Comparison of ENCODE assay signal across 14 cellular contexts in the genomic region with DNA sequence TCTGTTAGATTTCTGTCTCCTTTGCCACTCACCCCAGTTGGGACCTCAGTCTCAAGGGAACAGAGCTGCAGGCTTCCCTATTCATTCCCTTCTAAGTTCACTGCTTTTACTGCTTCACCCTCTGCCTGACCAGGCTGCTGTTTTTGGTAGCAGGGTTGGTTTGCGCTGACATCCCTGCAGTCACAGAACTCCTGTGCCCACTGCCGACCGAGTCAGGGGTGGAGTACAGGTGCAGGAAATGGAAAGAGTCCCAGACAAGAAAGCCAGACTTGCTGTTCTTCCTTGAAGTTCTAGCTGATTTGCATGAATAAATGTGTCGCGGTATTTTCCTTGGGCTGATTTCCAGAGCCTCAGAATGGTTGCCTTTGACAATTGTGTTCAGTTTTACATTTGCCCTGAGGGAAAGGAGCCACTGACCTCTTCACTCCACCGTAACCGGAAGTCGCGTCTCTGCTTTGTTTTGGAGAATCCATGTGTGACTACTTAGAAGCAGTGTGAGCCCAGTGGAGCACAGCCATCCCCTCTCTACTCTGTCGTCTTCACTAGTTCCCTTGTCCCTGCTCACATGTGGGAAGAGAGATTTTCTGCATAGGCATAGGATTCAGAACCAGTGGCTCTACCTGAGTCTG.
DNase-seq lines count a peak whose midpoint lies in the region; ATAC-seq, FAIRE-seq and TF ChIP-seq lines count a peak whose summit lies in the region.
"Had no signal": no experiment of that assay in that cellular context is flagged by ENCODE, and none has a peak within 500 bp of the region (broad histone marks: within the 10 kb centered on the region; RNA-seq: fewer than 3 reads in every experiment).

No MANE protein-coding gene starts in this region.

- no peaks in the 10 kb centered on the region for H3K9me3 ChIP-seq in H1 (ENCODE audit: insufficient read depth in 2 of 2, low read depth in 1 of 2, low read length in 1 of 2)
- no peaks in the 10 kb centered on the region for H3K9me3 ChIP-seq in aorta (ENCODE audit: control insufficient read depth, low read length)
- H3K9me3 ChIP-seq: gastroesophageal sphincter had no signal

- H4K5ac ChIP-seq in H1 (ENCODE audit: insufficient read length, low read depth, low read length) = no peak overlapping the region

- WGBS in H1 (ENCODE audit: extremely low coverage in 1 of 2, insufficient coverage in 1 of 2, insufficient read length in 1 of 2, insufficient replicate concordance in 2 of 2, low coverage in 1 of 2, low lambda C conversion rate in 2 of 2, missing lambda C conversion rate in 1 of 2), 2 experiments = 90% methylated on average over 10 of the region's 10 CpGs; no CpG with 5 or more reads in 1 of the 2 experiments
- WGBS in aorta, 2 donors = 77 to 79% methylated on average over 10 of the region's 10 CpGs

- H2BK5ac ChIP-seq in H1 (ENCODE audit: low read depth, low read length) = peak overlapping the region; percentile 24; the same call in 1 of the 2 replicates

- no peaks in the 10 kb centered on the region for H3K9me3 Mint-ChIP-seq in osteocyte (ENCODE audit: unreplicated experiment)
- H3K9me3 Mint-ChIP-seq: activated CD4-positive, alpha-beta memory T cell treated with anti-CD3 and anti-CD28 coated beads, Interleukin-2, amount 10 ng/mL, durations not matched to agents 7 days and 5 days; activated naive CD4-positive, alpha-beta T cell treated with anti-CD3 and anti-CD28 coated beads, Interleukin-2, amount 50 U/mL, for 24 hours had no signal

- H3K4me3 Mint-ChIP-seq in osteocyte (ENCODE audit: unreplicated experiment) = no peak overlapping the region
- H3K4me3 Mint-ChIP-seq: activated CD4-positive, alpha-beta memory T cell treated with anti-CD3 and anti-CD28 coated beads, Interleukin-2, amount 10 ng/mL, durations not matched to agents 7 days and 5 days; activated naive CD4-positive, alpha-beta T cell treated with anti-CD3 and anti-CD28 coated beads, Interleukin-2, amount 50 U/mL, for 24 hours; dendritic cell treated with granulocyte-macrophage colony-stimulating factor and Interleukin-4, amounts not matched to agents 40 ng/mL and 50 ng/mL, for 4 days had no signal

- no peak for TF ChIP-seq RAD21 in H1 (IDR thresholded peaks at IDR 0.05 in 1 of 2, conservative IDR thresholded peaks at IDR 0.05 in 1 of 2; ENCODE audit: low read depth in 2 of 2, low read length in 2 of 2)

- H3K4me3 ChIP-seq in H1 (ENCODE audit: extremely low read depth in 1 of 4, insufficient read depth in 2 of 4, low read depth in 3 of 4, low read length in 4 of 4) = no peak overlapping the region
- H3K4me3 ChIP-seq in aorta (ENCODE audit: low read length in 2 of 2) = no peak overlapping the region
- H3K4me3 ChIP-seq: gastroesophageal sphincter had no signal

- peaks cover 36% of the 10 kb centered on the region for H3K4me1 Mint-ChIP-seq in osteocyte (ENCODE audit: unreplicated experiment)

- no peak overlapping the region for H2BK20ac ChIP-seq in H1 (ENCODE audit: low read length)

- TF ChIP-seq POLR2A in H1 (IDR thresholded peaks at IDR 0.05; ENCODE audit: control extremely low read depth in 1 of 2, low read depth in 2 of 2, low read length in 2 of 2) = no peak

- POLR2A ChIA-PET in H1 (lab: Charles Lee; ENCODE audit: partially characterized antibody) = no interaction called here

- ATAC-seq in aorta (ENCODE audit: low FRiP score) = no peak
- ATAC-seq: gastroesophageal sphincter, SK-N-SH treated with all-trans-retinoic acid at 6 μM for 48 hours had no signal

- H3K79me1 ChIP-seq in H1 (ENCODE audit: low read depth, low read length) = peaks cover 2% of the 10 kb centered on the region; the same call in 1 of the 2 replicates

- no peak overlapping the region for H3K14ac ChIP-seq in H1 (ENCODE audit: insufficient read length)

- intact Hi-C loops in aorta (cut with DNase I) = no loop called here

- no peak overlapping the region; the same call in 1 of the 2 replicates for H4K8ac ChIP-seq in H1 (ENCODE audit: extremely low read depth, insufficient read depth, low read length)

- no peak overlapping the region for H2BK120ac ChIP-seq in H1 (replicated peaks; ENCODE audit: low read depth, low read length)

- peak overlapping the region; percentile 40 for H3K27ac Mint-ChIP-seq in osteocyte (ENCODE audit: unreplicated experiment)
- H3K27ac Mint-ChIP-seq: activated CD4-positive, alpha-beta memory T cell treated with anti-CD3 and anti-CD28 coated beads, Interleukin-2, amount 10 ng/mL, durations not matched to agents 7 days and 5 days; dendritic cell treated with granulocyte-macrophage colony-stimulating factor and Interleukin-4, amounts not matched to agents 40 ng/mL and 50 ng/mL, for 4 days had no signal

- CTCF ChIA-PET in H1 (lab: Charles Lee; ENCODE audit: partially characterized antibody) = interaction anchor here (0.6 to 1.6 kb wide), 4 partner anchors 10 to 67 kb away, joined by 3 to 4 read pairs (median 3); no protein-coding TSS in a partner anchor

- H3K27me3 ChIP-seq in H1 (replicated peaks in 1 of 4; ENCODE audit: control insufficient read depth in 3 of 4, extremely low read depth in 1 of 4, insufficient read depth in 3 of 4, low read length in 3 of 4) (no peaks in the 10 kb centered on the region), aorta (ENCODE audit: control insufficient read depth in 1 of 2, insufficient read depth in 2 of 2, low read length in 1 of 2) (no peaks in the 10 kb centered on the region)
- H3K27me3 ChIP-seq: gastroesophageal sphincter had no signal

- no peak overlapping the region for H3K23ac ChIP-seq in H1 (ENCODE audit: insufficient read length)

- peaks cover 0 to 9% of the 10 kb centered on the region in 2 experiments; a peak in 1 of 4 replicates for H3K79me2 ChIP-seq in H1 (ENCODE audit: control insufficient read depth in 1 of 2, insufficient read depth in 2 of 2, low read length in 2 of 2)
- H3K79me2 ChIP-seq: parathyroid adenoma had no signal

- H2BK15ac ChIP-seq in H1 (ENCODE audit: low read length) = no peak overlapping the region

- H3K4me1 ChIP-seq in H1 (replicated peaks in 1 of 4; ENCODE audit: control insufficient read depth in 3 of 4, insufficient read depth in 4 of 4, low read length in 3 of 4) (no peaks in the 10 kb centered on the region), aorta (ENCODE audit: control insufficient read depth in 1 of 2, insufficient read depth in 2 of 2, low read length in 2 of 2) (no peaks in the 10 kb centered on the region)
- H3K4me1 ChIP-seq: parathyroid adenoma had no signal

- peak; percentile 60 for DNase-seq in DMS79 (lab: John Stamatoyannopoulos, UW)
- peak; percentile 45 for DNase-seq in NCI-H146 treated with DMSO at 0.1 percent for 48 hours (lab: John Stamatoyannopoulos, UW; ENCODE audit: unreplicated experiment)
- no peak for DNase-seq in H1 (ENCODE audit: low read depth in 1 of 2, low spot score in 2 of 2)
- DNase-seq in osteocyte (ENCODE audit: extremely low spot score, unreplicated experiment) = peak; percentile 56
- no peak for DNase-seq in caudate nucleus (lab: John Stamatoyannopoulos, UW)
- DNase-seq in aorta = no peak
- DNase-seq in OCI-M1 (lab: John Stamatoyannopoulos, UW) = no peak
- DNase-seq: activated CD4-positive, alpha-beta memory T cell treated with anti-CD3 and anti-CD28 coated beads, Interleukin-2, amount 10 ng/mL, durations not matched to agents 7 days and 5 days; NK-92 treated with Interleukin-12 subunit alpha and Interleukin-12 subunit beta, amount 100 ng/mL, for 24 hours had no signal

- no peak overlapping the region for H3K4ac ChIP-seq in H1 (replicated peaks; ENCODE audit: insufficient read length, low read depth, low read length)

- peaks cover 43% of the 10 kb centered on the region for H3K36me3 Mint-ChIP-seq in osteocyte (ENCODE audit: unreplicated experiment)

- H2AFZ ChIP-seq in H1 (ENCODE audit: low read length) = no peak overlapping the region
- H2AFZ ChIP-seq: parathyroid adenoma had no signal

- H3K23me2 ChIP-seq in H1 (ENCODE audit: low read depth, low read length) = no peaks in the 10 kb centered on the region

- no peak for FAIRE-seq in H1 (lab: Jason Lieb, UNC)

- no peaks in the 10 kb centered on the region for H3K27me3 Mint-ChIP-seq in osteocyte (ENCODE audit: unreplicated experiment)
- H3K27me3 Mint-ChIP-seq: activated CD4-positive, alpha-beta memory T cell treated with anti-CD3 and anti-CD28 coated beads, Interleukin-2, amount 10 ng/mL, durations not matched to agents 7 days and 5 days; activated naive CD4-positive, alpha-beta T cell treated with anti-CD3 and anti-CD28 coated beads, Interleukin-2, amount 50 U/mL, for 24 hours; dendritic cell treated with granulocyte-macrophage colony-stimulating factor and Interleukin-4, amounts not matched to agents 40 ng/mL and 50 ng/mL, for 4 days had no signal

- H3K4me2 ChIP-seq in H1 (ENCODE audit: insufficient read depth in 1 of 2, low read depth in 2 of 2, low read length in 2 of 2) = no peak overlapping the region

- H4K20me1 ChIP-seq in H1 (replicated peaks in 1 of 2; ENCODE audit: control insufficient read depth in 1 of 2, insufficient read depth in 2 of 2, low read length in 2 of 2) = peaks cover 0 to 4% of the 10 kb centered on the region in 2 experiments

- TF ChIP-seq EP300 in H1 (IDR thresholded peaks at IDR 0.05; ENCODE audit: borderline replicate concordance in 1 of 2, low read depth in 2 of 2, low read length in 2 of 2) = no peak

- no peak for TF ChIP-seq CTCF in H1 (IDR thresholded peaks at IDR 0.05; ENCODE audit: control extremely low read depth in 1 of 3, insufficient read depth in 1 of 3, low read depth in 1 of 3, low read length in 3 of 3)
- no peak for TF ChIP-seq CTCF in osteocyte (IDR thresholded peaks at IDR 0.05)

- H3K27ac ChIP-seq in H1 (ENCODE audit: low read depth, low read length) (no peak overlapping the region), caudate nucleus (ENCODE audit: low read depth, low read length) (no peak overlapping the region), aorta (ENCODE audit: low read depth in 1 of 2, low read length in 2 of 2) (no peak overlapping the region)
- H3K27ac ChIP-seq: parathyroid adenoma had no signal

- H3K9ac ChIP-seq in H1 (replicated peaks in 1 of 4; ENCODE audit: extremely low read depth in 1 of 4, low read depth in 3 of 4, low read length in 3 of 4) = no peak overlapping the region
- H3K9ac ChIP-seq: parathyroid adenoma had no signal

- H2AK5ac ChIP-seq in H1 (ENCODE audit: low read depth, low read length) = no peak overlapping the region

- H4K91ac ChIP-seq in H1 (replicated peaks; ENCODE audit: insufficient read length, low read length) = no peak overlapping the region

- H3K56ac ChIP-seq in H1 (replicated peaks; ENCODE audit: insufficient read length, low read depth, low read length) = no peak overlapping the region

- H3K36me3 ChIP-seq in H1 (ENCODE audit: control insufficient read depth in 2 of 4, insufficient read depth in 4 of 4, low read length in 3 of 4) = peaks cover 8 to 33% (median 17%) of the 10 kb centered on the region in 4 experiments; a peak in 7 of 8 replicates
- H3K36me3 ChIP-seq in aorta (ENCODE audit: control insufficient read depth in 1 of 2, insufficient read depth in 2 of 2, low read length in 1 of 2) = peaks cover 0 to 6% of the 10 kb centered on the region in 2 donors

- H3K18ac ChIP-seq in H1 (ENCODE audit: extremely low read depth, low read length) = no peak overlapping the region

- H2BK12ac ChIP-seq in H1 (ENCODE audit: low read depth, low read length) = no peak overlapping the region

Comparison
In these comparisons a context has a peak if more than half of its experiments do, and no peak if none do; other contexts are left out.
1. DNase-seq: peak in DMS79 (single experiment), NCI-H146 treated with DMSO at 0.1 percent for 48 hours (single experiment) and osteocyte (single experiment); none in H1 (0 of 2), caudate nucleus (0 of 61), aorta (0 of 2) and OCI-M1 (single experiment).